ENCODE assay signal across 2 cellular contexts in genomic region chr4:188550296-188550695, GRCh38.
TF ChIP-seq lines count a peak whose summit lies in the region.

No MANE protein-coding gene starts in this region.

TF ChIP-seq in H1, 55 proteins besides CTCF, POLR2A, EP300 and RAD21 (continued from another document):
- no peak for TF ChIP-seq CREB1 (IDR thresholded peaks at IDR 0.05)
- TF ChIP-seq CHD7 (IDR thresholded peaks at IDR 0.05; ENCODE audit: insufficient replicate concordance, low read length), result no peak

TF ChIP-seq in neural cell, 6 proteins besides CTCF, POLR2A, EP300 and RAD21:
- TF ChIP-seq REST (IDR thresholded peaks at IDR 0.05; ENCODE audit: borderline replicate concordance) (peak; percentile 32), TAF1 (IDR thresholded peaks at IDR 0.05; ENCODE audit: low read depth) (no peak), SMC3 (conservative IDR thresholded peaks at IDR 0.05; ENCODE audit: poor library complexity) (no peak), POLR2AphosphoS5 (IDR thresholded peaks at IDR 0.05) (peak; percentile 56)
